Comparison of ENCODE assay signal across 20 cellular contexts in genomic region chr1:8176279-8176678, GRCh38.
"Had no signal": no experiment of that assay in that cellular context is flagged by ENCODE, and none has a peak within 500 bp of the region (broad histone marks: within the 10 kb centered on the region; RNA-seq: fewer than 3 reads in every experiment).

No MANE protein-coding gene starts in this region.

- H3K36me3 ChIP-seq: heart left ventricle, right lobe of liver, suprapubic skin, tibial artery, upper lobe of left lung, uterus had no signal

- DNase-seq: effector memory CD4-positive, alpha-beta T cell; heart left ventricle; hippocampal formation; kidney glomerular epithelial cell; naive thymus-derived CD4-positive, alpha-beta T cell; nephron progenitor cell; psoas muscle; retina; stimulated activated CD4-positive, alpha-beta T cell treated with anti-CD3 and anti-CD28 coated beads, Interleukin-4, amount 100 ng/mL, for 1 hour; stimulated activated CD8-positive, alpha-beta memory T cell treated with anti-CD3 and anti-CD28 coated beads, Interleukin-4, amount 100 ng/mL, for 48 hours; stimulated activated naive CD8-positive, alpha-beta T cell treated with anti-CD3 and anti-CD28 coated beads, Interleukin-15, Interleukin-2, amounts not matched to agents 100 U/mL and 50 U/mL, for 24 hours; tibial artery; upper lobe of left lung; uterus had no signal

- H3K4me1 ChIP-seq: psoas muscle, uterus had no signal

- H3K27me3 ChIP-seq: heart left ventricle, right lobe of liver, suprapubic skin, tibial artery, upper lobe of left lung, uterus had no signal

- ATAC-seq: esophagus mucosa; heart left ventricle; naive thymus-derived CD4-positive, alpha-beta T cell; psoas muscle; right lobe of liver; stimulated activated effector memory CD8-positive, alpha-beta T cell treated with anti-CD3 and anti-CD28 coated beads, Interleukin-12 subunit alpha, Interleukin-12 subunit beta, amount 100 ng/mL, for 72 hours; stimulated activated naive CD8-positive, alpha-beta T cell treated with anti-CD3 and anti-CD28 coated beads, Interleukin-15, Interleukin-2, amounts not matched to agents 100 U/mL and 50 U/mL, for 24 hours had no signal

- H3K27ac ChIP-seq: heart left ventricle, psoas muscle, right lobe of liver, suprapubic skin, tibial artery, upper lobe of left lung, uterus had no signal

- FAIRE-seq: endometrium, frontal cortex had no signal

- H3K9me3 ChIP-seq: right lobe of liver had no signal

- H3K4me3 ChIP-seq: heart left ventricle, psoas muscle, right lobe of liver, suprapubic skin, tibial artery, upper lobe of left lung, uterus had no signal
